ENCODE assay signal across 21 cellular contexts in genomic region chr4:132991111-132991510, GRCh38.
A peak's percentile ranks its signal among the peaks of the same experiment; 100 is the strongest.
DNase-seq lines count a peak whose midpoint lies in the region; ATAC-seq, FAIRE-seq and TF ChIP-seq lines count a peak whose summit lies in the region.
"Had no signal": no experiment of that assay in that cellular context is flagged by ENCODE, and none has a peak within 500 bp of the region (broad histone marks: within the 10 kb centered on the region; RNA-seq: fewer than 3 reads in every experiment).

No MANE protein-coding gene starts in this region.

- TF ChIP-seq CTCF in OCI-LY1 (IDR thresholded peaks at IDR 0.05; ENCODE audit: low read length) (no peak), endothelial cell of umbilical vein (IDR thresholded peaks at IDR 0.05; ENCODE audit: extremely low read depth in 1 of 2, insufficient read depth in 1 of 2, low read depth in 1 of 2, low read length in 2 of 2) (no peak), right lobe of liver (IDR thresholded peaks at IDR 0.05) (no peak)

- H3K79me2 ChIP-seq in OCI-LY1 (ENCODE audit: insufficient read depth, low read length) (no peaks in the 10 kb centered on the region), endothelial cell of umbilical vein (ENCODE audit: control insufficient read depth, insufficient read depth, low read length) (no peaks in the 10 kb centered on the region)

- DNase-seq in HT1080 (ENCODE audit: low read depth) (peak; percentile 7), amniotic epithelial cell (ENCODE audit: low read depth) (peak; percentile 12), endothelial cell of umbilical vein (ENCODE audit: low read depth, low spot score) (peak; percentile 44), right lobe of liver (no peak)
- no peak for DNase-seq in activated CD4-positive, alpha-beta T cell treated with anti-CD3 and anti-CD28 coated beads, Interleukin-2, amount 50 U/mL, for 48 hours
- no peak for DNase-seq in stimulated activated naive CD4-positive, alpha-beta T cell treated with Interleukin-2 at 50 U/mL for 16 hours (lab: John Stamatoyannopoulos, UW)
- DNase-seq: Caco-2; CD4-positive, CD25-positive, alpha-beta regulatory T cell; CD8-positive, alpha-beta T cell; DMS153; DND-41; GM23248; H9 had no signal

- no peaks in the 10 kb centered on the region for H3F3A ChIP-seq in OCI-LY1 (ENCODE audit: insufficient read depth, low read length)

- H2AFZ ChIP-seq in OCI-LY1 (ENCODE audit: low read length) (peak overlapping the region; percentile 67; the same call in 1 of the 2 replicates), endothelial cell of umbilical vein (ENCODE audit: low read depth, low read length) (peak overlapping the region; percentile 47)
- H2AFZ ChIP-seq: GM23248 had no signal

- H3K4me2 ChIP-seq in OCI-LY1 (ENCODE audit: low read length) = no peak overlapping the region
- H3K4me2 ChIP-seq in endothelial cell of umbilical vein (ENCODE audit: insufficient read depth, low read length) = peak overlapping the region; percentile 3
- H3K4me2 ChIP-seq: BLaER1 had no signal

- no peak for FAIRE-seq in endothelial cell of umbilical vein (lab: Jason Lieb, UNC)
- FAIRE-seq: GM12892, GM19239 had no signal

- CTCF ChIA-PET in endothelial cell of umbilical vein (lab: Charles Lee) = no interaction called here

- H3K27ac ChIP-seq in OCI-LY1 (ENCODE audit: low read depth, low read length, poor library complexity, severe bottlenecking) = no peak overlapping the region
- H3K27ac ChIP-seq in endothelial cell of umbilical vein (ENCODE audit: insufficient read depth, low read depth, low read length) = no peak overlapping the region
- no peak overlapping the region for H3K27ac ChIP-seq in right lobe of liver
- H3K27ac ChIP-seq: 22Rv1, BLaER1, C4-2B, GM23248 had no signal

- H3K27me3 ChIP-seq in OCI-LY1 (ENCODE audit: insufficient read depth, low read length) (no peaks in the 10 kb centered on the region), endothelial cell of umbilical vein (ENCODE audit: control insufficient read depth in 2 of 2, insufficient read depth in 2 of 2, low read length in 2 of 2) (no peaks in the 10 kb centered on the region), right lobe of liver (no peaks in the 10 kb centered on the region)
- H3K27me3 ChIP-seq: BLaER1 had no signal

- no peak overlapping the region for H3K4me3 ChIP-seq in OCI-LY1 (ENCODE audit: low read depth, low read length, poor library complexity, severe bottlenecking)
- H3K4me3 ChIP-seq in endothelial cell of umbilical vein (replicated peaks in 1 of 3; ENCODE audit: insufficient read depth in 1 of 3, low read depth in 1 of 3, low read length in 3 of 3) = no peak overlapping the region
- H3K4me3 ChIP-seq in right lobe of liver = no peak overlapping the region
- H3K4me3 ChIP-seq: BLaER1, GM23248 had no signal

- no peak for ATAC-seq in GM18511 (IDR thresholded peaks at IDR 0.05; ENCODE audit: unreplicated experiment)
- ATAC-seq in right lobe of liver = no peak
- ATAC-seq: CD8-positive, alpha-beta T cell; HCT116 had no signal

- BruUV-seq in endothelial cell of umbilical vein (replicated peaks; lab: Mats Ljungman, UMichigan) = no TSS peak

- no peak for TF ChIP-seq POLR2A in endothelial cell of umbilical vein (IDR thresholded peaks at IDR 0.05; ENCODE audit: low read depth, low read length)
- TF ChIP-seq POLR2A in right lobe of liver (IDR thresholded peaks at IDR 0.05) = no peak

- POLR2A ChIA-PET in endothelial cell of umbilical vein (lab: Charles Lee) = no interaction called here

- H4K20me1 ChIP-seq in OCI-LY1 (ENCODE audit: insufficient read depth, low read length) (no peaks in the 10 kb centered on the region), endothelial cell of umbilical vein (replicated peaks; ENCODE audit: control insufficient read depth, extremely low read depth, insufficient read depth, low read length) (no peaks in the 10 kb centered on the region)
- H4K20me1 ChIP-seq: BLaER1 had no signal

- H3K9ac ChIP-seq in OCI-LY1 (ENCODE audit: low read length) (no peak overlapping the region), endothelial cell of umbilical vein (replicated peaks; ENCODE audit: extremely low read depth, insufficient read depth, low read length) (no peak overlapping the region)
- H3K9ac ChIP-seq: BLaER1, GM23248 had no signal

- dilution Hi-C loops in endothelial cell of umbilical vein (cut with MboI; ENCODE audit: extremely low pct_ligation_motif_present, low sequenced_read_pairs) = no loop called here

- no peaks in the 10 kb centered on the region for H3K9me1 ChIP-seq in endothelial cell of umbilical vein (replicated peaks; ENCODE audit: control insufficient read depth, extremely low read depth, insufficient read depth, low read length)

- peaks cover 6% of the 10 kb centered on the region for H3K4me1 ChIP-seq in OCI-LY1 (ENCODE audit: insufficient read depth, low read length, severe bottlenecking)
- H3K4me1 ChIP-seq in endothelial cell of umbilical vein (ENCODE audit: control insufficient read depth, extremely low read depth, insufficient read depth, low read length) = peaks cover 38% of the 10 kb centered on the region
- H3K4me1 ChIP-seq in right lobe of liver = no peaks in the 10 kb centered on the region
- H3K4me1 ChIP-seq: Caco-2 had no signal

- H3K9me3 ChIP-seq in OCI-LY1 (ENCODE audit: low read length) = no peaks in the 10 kb centered on the region
- no peaks in the 10 kb centered on the region for H3K9me3 ChIP-seq in endothelial cell of umbilical vein (replicated peaks; ENCODE audit: control insufficient read depth, insufficient read depth, low read length)
- no peaks in the 10 kb centered on the region for H3K9me3 ChIP-seq in right lobe of liver
- H3K9me3 ChIP-seq: Caco-2 had no signal

- intact Hi-C loops in endothelial cell of umbilical vein (cut with micrococcal nuclease) = loop anchor here (5.0 kb wide), 1 partner anchor 156 kb away; the partner anchor contains the start of gene PCDH10
- intact Hi-C loops in right lobe of liver (cut with DNase I) = no loop called here

- H3K9me2 ChIP-seq in OCI-LY1 (ENCODE audit: low read depth, low read length) = no peaks in the 10 kb centered on the region

- H3K36me3 ChIP-seq in OCI-LY1 (ENCODE audit: insufficient read depth, low read length) (no peaks in the 10 kb centered on the region), endothelial cell of umbilical vein (ENCODE audit: control insufficient read depth in 2 of 2, extremely low read depth in 1 of 2, insufficient read depth in 2 of 2, low read length in 2 of 2) (no peaks in the 10 kb centered on the region), right lobe of liver (no peaks in the 10 kb centered on the region)
- H3K36me3 ChIP-seq: BLaER1 had no signal

TF ChIP-seq in endothelial cell of umbilical vein, 7 proteins besides CTCF, POLR2A, EP300 and RAD21:
- TF ChIP-seq FOS (IDR thresholded peaks at IDR 0.05; ENCODE audit: borderline replicate concordance, insufficient read depth, low read length) (peak; percentile 59), MYC (IDR thresholded peaks at IDR 0.05; ENCODE audit: low read depth, low read length) (no peak), MAX (IDR thresholded peaks at IDR 0.05; ENCODE audit: insufficient read depth, insufficient read length) (no peak), GATA2 (IDR thresholded peaks at IDR 0.05; ENCODE audit: insufficient read depth, insufficient read length, low read depth, low read length) (peak; percentile 66), JUN (IDR thresholded peaks at IDR 0.05; ENCODE audit: borderline replicate concordance, insufficient read depth, insufficient read length, low read depth) (no peak), EZH2 (IDR thresholded peaks at IDR 0.05; ENCODE audit: borderline replicate concordance, low read depth, low read length, severe bottlenecking) (no peak), POLR2AphosphoS5 (IDR thresholded peaks at IDR 0.05; ENCODE audit: insufficient read depth, low read depth, low read length) (no peak)
TF ChIP-seq in endothelial cell of umbilical vein: peak in this region for 2.

Comparison
In these comparisons a context has a peak if more than half of its experiments do, and no peak if none do; other contexts are left out.
1. DNase-seq: peak in HT1080 (single experiment), amniotic epithelial cell (single experiment) and endothelial cell of umbilical vein (single experiment); none in activated CD4-positive, alpha-beta T cell treated with anti-CD3 and anti-CD28 coated beads, Interleukin-2, amount 50 U/mL, for 48 hours (0 of 2), right lobe of liver (0 of 3) and stimulated activated naive CD4-positive, alpha-beta T cell treated with Interleukin-2 at 50 U/mL for 16 hours (single experiment).